1 cellular context compared by ENCODE assay signal in the genomic region with DNA sequence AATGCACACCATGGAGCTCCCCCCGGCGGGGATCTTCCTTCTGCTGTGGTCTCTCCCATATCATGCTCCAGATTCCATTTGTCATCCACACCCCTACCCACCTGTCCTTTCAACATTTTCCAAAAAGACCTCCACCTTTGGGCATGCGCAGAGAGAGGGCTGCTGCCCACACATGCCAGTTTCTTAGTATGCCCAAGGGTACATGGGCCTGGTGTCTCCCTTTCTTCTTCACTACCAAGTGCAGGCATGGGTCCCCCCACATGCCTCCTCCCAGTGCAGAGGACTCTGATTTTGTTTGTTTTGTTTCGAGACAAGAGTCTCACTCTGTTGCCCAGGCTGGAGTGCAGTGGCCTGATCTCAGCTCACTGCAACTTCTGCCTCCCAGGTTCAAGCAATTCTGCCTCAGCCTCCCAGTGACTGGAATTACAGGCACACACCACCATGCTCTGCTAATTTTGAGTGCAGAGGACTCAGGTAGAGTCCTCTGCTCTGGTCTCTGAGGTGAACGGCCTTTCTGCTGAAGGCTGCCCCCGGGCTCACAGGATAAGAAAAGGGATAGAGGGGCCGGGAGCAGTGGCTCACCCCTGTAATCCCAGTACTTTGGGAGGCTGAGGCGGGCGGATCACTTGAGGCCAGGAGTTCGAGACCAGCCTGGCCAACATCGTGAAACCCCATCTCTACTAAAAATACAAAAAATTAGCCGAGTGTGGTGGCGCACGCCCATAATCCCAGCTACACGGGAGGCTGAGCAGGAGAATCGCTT. TPM values are rescaled to one million over a fixed set of nuclear protein-coding genes. Genes with fewer than 3 reads are reported as not detected.
"Had no signal": no experiment of that assay in that cellular context is flagged by ENCODE, and none has a peak within 500 bp of the region (broad histone marks: within the 10 kb centered on the region; RNA-seq: fewer than 3 reads in every experiment).

No MANE protein-coding gene starts in this region.

RNA-seq across cellular contexts. Expression of a gene that starts 16.5 kb away (rescaled TPM):
- total RNA-seq: smooth muscle cell had no signal
- polyA plus RNA-seq: smooth muscle cell had no signal
